Comparison of ENCODE assay signal across 2 cellular contexts in the genomic region with DNA sequence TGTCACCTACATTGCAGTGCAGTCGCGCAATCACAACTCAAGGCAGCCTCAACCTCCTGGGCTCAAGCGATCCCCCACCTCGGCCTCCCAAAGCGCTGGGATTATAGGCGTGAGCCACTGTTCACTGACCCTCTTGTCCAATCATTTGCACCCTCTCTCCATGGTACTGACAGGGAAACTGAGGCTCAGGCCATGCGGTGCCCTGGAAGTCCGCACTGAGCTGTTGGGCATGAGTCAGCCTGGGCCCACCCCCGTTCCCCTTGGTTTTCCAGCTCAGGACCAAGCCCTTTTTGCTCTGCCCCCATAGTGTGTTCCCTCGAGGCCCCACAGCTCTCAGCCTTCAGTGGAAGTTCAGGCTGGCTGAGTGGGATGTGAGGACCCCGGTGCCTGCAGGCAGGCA.
TF ChIP-seq lines count a peak whose summit lies in the region.

No MANE protein-coding gene starts in this region.

TF ChIP-seq in IMR-90, 13 proteins besides CTCF, POLR2A, EP300 and RAD21:
- no peak for TF ChIP-seq SMC3 (IDR thresholded peaks at IDR 0.05; ENCODE audit: low read depth, low read length)
- TF ChIP-seq CHD1 (IDR thresholded peaks at IDR 0.05; ENCODE audit: low read depth, low read length), result no peak
- no peak for TF ChIP-seq CEBPB (IDR thresholded peaks at IDR 0.05; ENCODE audit: low read depth, low read length)
- TF ChIP-seq NFE2L2 (IDR thresholded peaks at IDR 0.05; ENCODE audit: low read depth, low read length), result no peak
- no peak for TF ChIP-seq MAZ (IDR thresholded peaks at IDR 0.05; ENCODE audit: borderline replicate concordance, low read depth, low read length)
- TF ChIP-seq RCOR1 (IDR thresholded peaks at IDR 0.05; ENCODE audit: insufficient replicate concordance, low read length), result no peak
- no peak for TF ChIP-seq MAFK (IDR thresholded peaks at IDR 0.05; ENCODE audit: low read depth, low read length)
- TF ChIP-seq, protein P1, sequence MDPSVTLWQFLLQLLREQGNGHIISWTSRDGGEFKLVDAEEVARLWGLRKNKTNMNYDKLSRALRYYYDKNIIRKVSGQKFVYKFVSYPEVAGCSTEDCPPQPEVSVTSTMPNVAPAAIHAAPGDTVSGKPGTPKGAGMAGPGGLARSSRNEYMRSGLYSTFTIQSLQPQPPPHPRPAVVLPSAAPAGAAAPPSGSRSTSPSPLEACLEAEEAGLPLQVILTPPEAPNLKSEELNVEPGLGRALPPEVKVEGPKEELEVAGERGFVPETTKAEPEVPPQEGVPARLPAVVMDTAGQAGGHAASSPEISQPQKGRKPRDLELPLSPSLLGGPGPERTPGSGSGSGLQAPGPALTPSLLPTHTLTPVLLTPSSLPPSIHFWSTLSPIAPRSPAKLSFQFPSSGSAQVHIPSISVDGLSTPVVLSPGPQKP (IDR thresholded peaks at IDR 0.05; ENCODE audit: borderline replicate concordance, low read depth, low read length), result no peak
- TF ChIP-seq, protein P2, sequence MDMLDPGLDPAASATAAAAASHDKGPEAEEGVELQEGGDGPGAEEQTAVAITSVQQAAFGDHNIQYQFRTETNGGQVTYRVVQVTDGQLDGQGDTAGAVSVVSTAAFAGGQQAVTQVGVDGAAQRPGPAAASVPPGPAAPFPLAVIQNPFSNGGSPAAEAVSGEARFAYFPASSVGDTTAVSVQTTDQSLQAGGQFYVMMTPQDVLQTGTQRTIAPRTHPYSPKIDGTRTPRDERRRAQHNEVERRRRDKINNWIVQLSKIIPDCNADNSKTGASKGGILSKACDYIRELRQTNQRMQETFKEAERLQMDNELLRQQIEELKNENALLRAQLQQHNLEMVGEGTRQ (IDR thresholded peaks at IDR 0.05; ENCODE audit: low read depth, low read length), result no peak
- TF ChIP-seq MXI1 (IDR thresholded peaks at IDR 0.05; ENCODE audit: borderline replicate concordance, low read depth, low read length), result no peak
- TF ChIP-seq FOS (IDR thresholded peaks at IDR 0.05; ENCODE audit: low read depth, low read length), result no peak
- no peak for TF ChIP-seq RFX5 (IDR thresholded peaks at IDR 0.05; ENCODE audit: low read depth, low read length)

TF ChIP-seq in GM12891, 5 proteins besides CTCF, POLR2A, EP300 and RAD21:
- TF ChIP-seq POLR2AphosphoS5 (IDR thresholded peaks at IDR 0.05; ENCODE audit: low read depth, low read length) (no peak), POU2F2 (IDR thresholded peaks at IDR 0.05; ENCODE audit: low read depth, low read length) (no peak), PAX5 (IDR thresholded peaks at IDR 0.05; ENCODE audit: insufficient read depth, low read length, severe bottlenecking) (no peak)
